In the genomic region with DNA sequence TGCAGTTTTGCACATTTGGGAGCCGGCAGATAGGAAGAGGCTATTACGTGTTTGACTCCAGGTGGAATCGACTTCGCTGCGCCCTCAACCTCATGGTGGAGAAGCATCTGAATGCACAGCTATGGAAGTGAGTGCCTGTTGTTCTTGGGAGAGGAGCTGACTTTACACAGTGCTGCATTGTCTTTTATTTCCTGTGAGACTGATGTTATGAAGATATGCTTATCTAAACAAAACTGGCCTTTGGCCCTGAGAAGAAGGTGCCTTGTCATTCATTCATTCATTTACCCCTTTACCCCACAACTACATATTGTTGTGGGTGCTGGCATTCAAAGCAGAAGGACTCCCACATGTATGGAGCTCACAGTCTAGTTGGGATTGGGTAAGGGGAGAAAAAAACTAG, we compare ENCODE assay signal across 21 cellular contexts. TPM values are rescaled to one million over a fixed set of nuclear protein-coding genes. Genes with fewer than 3 reads are reported as not detected.
DNase-seq lines count a peak whose midpoint lies in the region; ATAC-seq and TF ChIP-seq lines count a peak whose summit lies in the region.
"Had no signal": no experiment of that assay in that cellular context is flagged by ENCODE, and none has a peak within 500 bp of the region (broad histone marks: within the 10 kb centered on the region; RNA-seq: fewer than 3 reads in every experiment).

No MANE protein-coding gene starts in this region.

- H3K4me1 Mint-ChIP-seq in MCF 10A (ENCODE audit: insufficient read depth, unreplicated experiment) = no peaks in the 10 kb centered on the region
- peaks cover 31% of the 10 kb centered on the region for H3K4me1 Mint-ChIP-seq in activated naive CD8-positive, alpha-beta T cell (ENCODE audit: low read depth)

- H3K36me3 Mint-ChIP-seq in MCF 10A (ENCODE audit: insufficient read depth, unreplicated experiment) = peaks cover 67% of the 10 kb centered on the region
- H3K36me3 Mint-ChIP-seq in activated naive CD8-positive, alpha-beta T cell = peaks cover 2% of the 10 kb centered on the region

- H3K27ac ChIP-seq in breast epithelium = no peak overlapping the region
- H3K27ac ChIP-seq in mesodermal cell (ENCODE audit: low read depth, low read length, severe bottlenecking) = peak overlapping the region; percentile 17
- H3K27ac ChIP-seq: heart left ventricle, HL-60, left lung, right atrium auricular region, testis had no signal

- H3K9me3 Mint-ChIP-seq in MCF 10A (ENCODE audit: unreplicated experiment) = no peaks in the 10 kb centered on the region
- no peaks in the 10 kb centered on the region for H3K9me3 Mint-ChIP-seq in activated naive CD8-positive, alpha-beta T cell (ENCODE audit: low read depth)
- H3K9me3 Mint-ChIP-seq: GM23338 had no signal

- no peak for DNase-seq in MCF 10A (ENCODE audit: unreplicated experiment)
- DNase-seq in breast epithelium (ENCODE audit: low spot score in 2 of 2) = no peak
- no peak for DNase-seq in anterior cingulate cortex (lab: John Stamatoyannopoulos, UW)
- DNase-seq in NCI-H1930 (lab: John Stamatoyannopoulos, UW) = no peak
- DNase-seq: activated gamma-delta T cell; DMS79; heart left ventricle; NCI-H1436; NCI-H526; occipital lobe; stimulated activated CD8-positive, alpha-beta memory T cell treated with anti-CD3 and anti-CD28 coated beads, Interleukin-4, amount 100 ng/mL, for 48 hours had no signal

- no TSS peak for BruUV-seq in MCF 10A (replicated peaks; lab: Mats Ljungman, UMichigan)

- H3K4me3 ChIP-seq in breast epithelium (no peak overlapping the region), mesodermal cell (ENCODE audit: extremely low read depth, insufficient read depth, low read length, poor library complexity, severe bottlenecking) (no peak overlapping the region)
- H3K4me3 ChIP-seq: GM12878, GM23338, heart left ventricle, left lung, right atrium auricular region, testis had no signal

- TF ChIP-seq CTCF in MCF 10A (IDR thresholded peaks at IDR 0.05; ENCODE audit: unreplicated experiment) (no peak), breast epithelium (IDR thresholded peaks at IDR 0.05) (no peak)

- H3K27me3 ChIP-seq in breast epithelium = no peaks in the 10 kb centered on the region
- H3K27me3 ChIP-seq: heart left ventricle, left lung, right atrium auricular region, testis had no signal

- H3K4me3 Mint-ChIP-seq in MCF 10A (ENCODE audit: unreplicated experiment) = no peak overlapping the region
- no peak overlapping the region for H3K4me3 Mint-ChIP-seq in activated naive CD8-positive, alpha-beta T cell
- H3K4me3 Mint-ChIP-seq: GM23338 had no signal

- H3K4me1 ChIP-seq in breast epithelium (no peaks in the 10 kb centered on the region), mesodermal cell (ENCODE audit: control insufficient read depth, insufficient read depth, low read length, poor library complexity, severe bottlenecking) (no peaks in the 10 kb centered on the region)
- H3K4me1 ChIP-seq: testis had no signal

- no peaks in the 10 kb centered on the region for H3K27me3 Mint-ChIP-seq in MCF 10A (ENCODE audit: insufficient read depth, unreplicated experiment)
- no peaks in the 10 kb centered on the region for H3K27me3 Mint-ChIP-seq in activated naive CD8-positive, alpha-beta T cell

- peak overlapping the region; percentile 80 for H3K27ac Mint-ChIP-seq in MCF 10A (ENCODE audit: low read depth, unreplicated experiment)
- H3K27ac Mint-ChIP-seq in activated naive CD8-positive, alpha-beta T cell = peak overlapping the region; percentile 90
- H3K27ac Mint-ChIP-seq: GM23338 had no signal

- TF ChIP-seq POLR2A in breast epithelium (IDR thresholded peaks at IDR 0.05) = no peak

- intact Hi-C loops in MCF 10A (cut with micrococcal nuclease) (loop anchor here (5.0 to 10.0 kb wide), 2 partner anchors 173 to 646 kb away; partner anchors contain the start of gene C3orf49), breast epithelium (cut with DNase I; ENCODE audit: low total_unique reads) (loop anchor here (2.0 kb wide), 1 partner anchor 54 kb away; no protein-coding TSS in a partner anchor)

- WGBS in mesodermal cell (ENCODE audit: insufficient coverage in 2 of 2), 2 experiments = 98 to 100% methylated on average over 5 of the region's 5 CpGs

- no peaks in the 10 kb centered on the region for H3K9me3 ChIP-seq in breast epithelium
- no peaks in the 10 kb centered on the region for H3K9me3 ChIP-seq in mesodermal cell (ENCODE audit: control insufficient read depth, low read length)
- H3K9me3 ChIP-seq: heart left ventricle, left lung, right atrium auricular region, testis had no signal

- POLR2A ChIA-PET in MCF 10A (lab: Yijun Ruan, JAX) = interaction anchor here (1.2 to 8.3 kb wide), 2 partner anchors 15 to 32 kb away, joined by 3 to 58 read pairs; no protein-coding TSS in a partner anchor

- CTCF ChIA-PET in MCF 10A (lab: Yijun Ruan, JAX) = interaction anchor here (1.4 to 15.5 kb wide), 4 partner anchors 14 to 641 kb away, joined by 3 to 359 read pairs (median 78); partner anchors contain the start of gene PSMD6

- H3K36me3 ChIP-seq in breast epithelium (peaks cover 3% of the 10 kb centered on the region), mesodermal cell (ENCODE audit: control insufficient read depth, insufficient read depth, low read length) (peaks cover 70% of the 10 kb centered on the region)

- no peak for ATAC-seq in GM18502 (IDR thresholded peaks at IDR 0.05; ENCODE audit: poor library complexity, unreplicated experiment)
- ATAC-seq: GM12878, GM23338, heart left ventricle, left lung, SK-N-SH treated with all-trans-retinoic acid at 6 μM for 48 hours had no signal

RNA-seq across cellular contexts. Expression of gene PSMD6, which starts 32.6 kb away (rescaled TPM):
- 62.7 and 66.0 TPM in 2 replicates for total RNA-seq in MCF 10A (2022)
- 10 to 100 TPM; 60.9 to 74.7 (median 69.8) TPM for total RNA-seq in breast epithelium
- 118 TPM for polyA plus RNA-seq in mesodermal cell (2013, experiment 1 of 2)
- polyA plus RNA-seq in mesodermal cell (2013, experiment 2 of 2) = 132 TPM
